Comparison of ENCODE assay signal across 8 cellular contexts in the genomic region with DNA sequence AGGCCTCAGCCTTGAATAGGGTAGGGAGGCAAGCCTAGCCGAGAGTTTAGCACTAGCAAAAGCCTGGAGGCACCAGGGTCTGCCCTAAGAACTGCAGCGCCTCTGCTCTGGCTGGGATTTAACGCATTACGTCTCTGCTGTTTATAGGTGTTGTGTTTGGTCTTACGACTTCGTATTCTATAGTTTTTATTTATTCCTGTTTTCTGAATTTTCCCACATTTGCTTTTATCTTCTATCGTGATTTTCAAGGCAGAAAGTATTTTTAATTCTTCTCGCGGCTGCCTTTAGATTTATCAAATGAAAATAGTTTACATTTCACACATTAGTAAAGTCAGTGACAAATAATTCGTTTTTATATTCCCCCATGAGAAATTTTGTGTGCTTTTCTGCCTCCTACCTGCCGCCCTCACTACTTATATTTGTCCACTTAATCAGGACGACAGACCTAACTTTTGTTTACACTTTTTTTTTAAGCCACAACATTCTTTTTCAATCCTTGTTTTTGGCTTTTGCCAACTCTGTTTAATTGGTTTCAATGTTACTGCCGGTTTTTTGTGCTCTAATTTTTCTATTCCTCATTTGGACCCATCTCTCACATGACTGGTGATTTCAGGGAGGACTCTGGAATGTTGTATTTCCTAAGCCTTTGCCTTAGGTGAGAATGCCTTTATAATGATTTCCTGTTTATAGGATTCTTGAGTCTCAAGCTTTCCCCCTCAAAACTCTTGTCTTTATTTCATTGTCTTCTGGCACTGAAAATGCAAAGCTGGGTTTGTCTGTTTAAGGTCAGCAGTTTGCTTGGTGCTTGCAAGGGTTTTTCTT. TPM values are rescaled to one million over a fixed set of nuclear protein-coding genes. Genes with fewer than 3 reads are reported as not detected.
DNase-seq lines count a peak whose midpoint lies in the region; ATAC-seq and TF ChIP-seq lines count a peak whose summit lies in the region.

No MANE protein-coding gene starts in this region.

- no peaks in the 10 kb centered on the region for H3K27me3 ChIP-seq in CD4-positive, alpha-beta memory T cell (ENCODE audit: insufficient read depth, low read length)
- H3K27me3 ChIP-seq in muscle layer of duodenum (ENCODE audit: low read depth, low read length): no peaks in the 10 kb centered on the region

- H3K36me3 Mint-ChIP-seq in CD4-positive, alpha-beta memory T cell: peaks cover 0 to 1% of the 10 kb centered on the region in 2 donors

- H3K27ac Mint-ChIP-seq in CD4-positive, alpha-beta memory T cell: peak overlapping the region in 2 of 7 donors; percentile 82 to 87

- H3K36me3 ChIP-seq in CD4-positive, alpha-beta memory T cell (ENCODE audit: insufficient read depth, low read length): no peaks in the 10 kb centered on the region
- no peaks in the 10 kb centered on the region for H3K36me3 ChIP-seq in muscle layer of duodenum (ENCODE audit: control insufficient read depth in 1 of 2, insufficient read depth in 2 of 2, low read length in 2 of 2)

- H3K4me1 ChIP-seq in CD4-positive, alpha-beta memory T cell (ENCODE audit: insufficient read depth, low read length): peaks cover 15% of the 10 kb centered on the region
- H3K4me1 ChIP-seq in muscle layer of duodenum (ENCODE audit: control insufficient read depth in 1 of 2, insufficient read depth in 2 of 2, low read length in 2 of 2): peaks cover 0 to 9% of the 10 kb centered on the region in 2 donors

- CTCF ChIA-PET in CD4-positive, alpha-beta memory T cell (lab: Charles Lee; ENCODE audit: partially characterized antibody): interaction anchor here (0.9 kb wide), 1 partner anchor 43 kb away, joined by 3 read pairs; no protein-coding TSS in a partner anchor

- H3K27me3 Mint-ChIP-seq in CD4-positive, alpha-beta memory T cell: peaks cover 2 to 6% of the 10 kb centered on the region in 2 donors

- H3K4me1 Mint-ChIP-seq in CD4-positive, alpha-beta memory T cell: peaks cover 4 to 19% (median 11%) of the 10 kb centered on the region in 4 donors

- POLR2A ChIA-PET in CD4-positive, alpha-beta memory T cell (lab: Charles Lee; ENCODE audit: partially characterized antibody): no interaction called here

- H3K27ac ChIP-seq in CD4-positive, alpha-beta memory T cell (ENCODE audit: low read depth, low read length): no peak overlapping the region
- H3K27ac ChIP-seq in muscle layer of duodenum (ENCODE audit: low read length): no peak overlapping the region

- H3K9me3 Mint-ChIP-seq in CD4-positive, alpha-beta memory T cell: no peaks in the 10 kb centered on the region

- H3K4me3 Mint-ChIP-seq in CD4-positive, alpha-beta memory T cell: peak overlapping the region; percentile 80 to 88 (median 84)

- no peak for TF ChIP-seq CTCF in NB4 (IDR thresholded peaks at IDR 0.05; ENCODE audit: low read depth, low read length)

- ATAC-seq in GM18861 (IDR thresholded peaks at IDR 0.05; ENCODE audit: unreplicated experiment) (no peak), HG03432 (IDR thresholded peaks at IDR 0.05; ENCODE audit: unreplicated experiment) (no peak)

- no peak for DNase-seq in CD4-positive, alpha-beta memory T cell
- DNase-seq in NB4 (ENCODE audit: low read depth): peak; percentile 55
- peak; percentile 68 for DNase-seq in cerebellar cortex (ENCODE audit: low spot score)
- DNase-seq in NCI-H2029 (lab: John Stamatoyannopoulos, UW): no peak
- no peak for DNase-seq in amniotic stem cell (lab: John Stamatoyannopoulos, UW)

- no peaks in the 10 kb centered on the region for H3K9me3 ChIP-seq in CD4-positive, alpha-beta memory T cell (ENCODE audit: control insufficient read depth in 1 of 2, low read length in 2 of 2)
- H3K9me3 ChIP-seq in muscle layer of duodenum (ENCODE audit: control insufficient read depth in 1 of 2, low read length in 2 of 2): no peaks in the 10 kb centered on the region

- intact Hi-C loops in CD4-positive, alpha-beta memory T cell (cut with micrococcal nuclease): loop anchor here (5.0 kb wide), 1 partner anchor 52 kb away; no protein-coding TSS in a partner anchor

- TF ChIP-seq POLR2A in NB4 (IDR thresholded peaks at IDR 0.05; ENCODE audit: extremely low read depth, insufficient read length): no peak

- peak overlapping the region; percentile 73 to 89 for H3K4me3 ChIP-seq in CD4-positive, alpha-beta memory T cell (ENCODE audit: low read length in 2 of 2)
- H3K4me3 ChIP-seq in NB4 (ENCODE audit: low read depth, low read length) (peak overlapping the region; percentile 63), muscle layer of duodenum (ENCODE audit: low read depth in 1 of 2, low read length in 2 of 2) (peak overlapping the region; percentile 77 to 100)

RNA-seq across cellular contexts. Expression of a gene that starts 1.3 kb away (rescaled TPM):
- 1 to 10 TPM; 7.0 to 7.9 TPM for total RNA-seq in CD4-positive, alpha-beta memory T cell
- polyA plus RNA-seq in CD4-positive, alpha-beta memory T cell: under 1 TPM; 0.78 to 0.86 TPM

RNA-seq across cellular contexts. Expression of a gene that starts 15.0 kb away (rescaled TPM):
- total RNA-seq in CD4-positive, alpha-beta memory T cell: 10 to 100 TPM; 26.2 to 26.6 TPM
- 10 to 100 TPM; 18.5 to 22.3 TPM for polyA plus RNA-seq in CD4-positive, alpha-beta memory T cell

RNA-seq across cellular contexts. Expression of a gene that starts 15.0 kb away (rescaled TPM):
- total RNA-seq in CD4-positive, alpha-beta memory T cell: 10 to 100 TPM; 10.8 to 11.5 TPM
- 1 to 10 TPM; 3.6 to 8.0 TPM for polyA plus RNA-seq in CD4-positive, alpha-beta memory T cell

RNA-seq across cellular contexts. Expression of a gene that starts 29.8 kb away (rescaled TPM):
- 10 to 100 TPM; 55.6 to 61.0 TPM for total RNA-seq in CD4-positive, alpha-beta memory T cell
- 10 to 100 TPM; 35.2 to 53.6 TPM for polyA plus RNA-seq in CD4-positive, alpha-beta memory T cell

RNA-seq across cellular contexts. Expression of a gene that starts 34.6 kb away (rescaled TPM):
- total RNA-seq in CD4-positive, alpha-beta memory T cell: 10 to 100 TPM; 46.7 to 46.8 TPM
- 10 to 100 TPM; 48.1 to 75.9 TPM for polyA plus RNA-seq in CD4-positive, alpha-beta memory T cell

Comparison
In these comparisons a context has a peak if more than half of its experiments do, and no peak if none do; other contexts are left out.
1. DNase-seq: peak in NB4 (single experiment) and cerebellar cortex (single experiment); none in CD4-positive, alpha-beta memory T cell (0 of 5), NCI-H2029 (single experiment) and amniotic stem cell (single experiment).
2. Peak in every context shown above with its lines, with median percentiles within 50 percentile points of each other: H3K4me3 ChIP-seq.